8 cellular contexts compared by ENCODE assay signal in the genomic region with DNA sequence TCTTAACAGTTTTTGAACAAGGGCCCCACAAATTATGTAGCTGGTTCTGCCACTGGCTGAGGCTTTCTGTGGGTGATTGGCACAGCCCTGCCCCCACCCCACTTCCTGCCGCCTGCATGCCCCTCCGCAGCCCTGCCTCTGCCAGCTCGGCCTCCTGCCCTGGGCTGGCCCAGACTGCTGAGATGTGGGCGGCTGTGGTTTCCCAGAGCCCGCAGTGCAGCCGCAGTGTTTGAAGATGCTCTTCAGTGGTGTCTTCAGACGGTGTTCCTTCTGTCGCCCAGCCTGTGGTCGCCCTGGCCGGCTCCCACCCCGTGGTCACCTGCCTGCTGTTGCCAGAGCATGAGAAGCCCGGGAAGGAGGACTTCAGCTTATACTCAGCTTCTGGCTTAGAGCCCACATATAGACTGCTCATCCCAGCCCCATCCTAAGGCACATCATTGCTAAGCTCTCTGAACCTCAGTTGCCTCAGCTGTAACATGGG.
A peak's percentile ranks its signal among the peaks of the same experiment; 100 is the strongest.
DNase-seq lines count a peak whose midpoint lies in the region; FAIRE-seq and TF ChIP-seq lines count a peak whose summit lies in the region.

No MANE protein-coding gene starts in this region.

- CTCF ChIA-PET in activated CD4-positive, alpha-beta memory T cell treated with anti-CD3 and anti-CD28 coated beads for 36 hours (lab: Charles Lee), result interaction anchor here (0.6 to 0.7 kb wide), 2 partner anchors 150 to 203 kb away, joined by 3 read pairs; no protein-coding TSS in a partner anchor

- intact Hi-C loops in activated CD4-positive, alpha-beta memory T cell treated with anti-CD3 and anti-CD28 coated beads for 36 hours (cut with micrococcal nuclease), result no loop called here

- H3K4me3 Mint-ChIP-seq in activated CD4-positive, alpha-beta memory T cell treated with anti-CD3 and anti-CD28 coated beads for 36 hours, result no peak overlapping the region
- H3K4me3 Mint-ChIP-seq in endothelial cell (ENCODE audit: unreplicated experiment), result no peak overlapping the region

- no peak for TF ChIP-seq POLR2A in GM12892 (IDR thresholded peaks at IDR 0.05; ENCODE audit: low read depth, low read length)

- no peaks in the 10 kb centered on the region for H3K9me3 Mint-ChIP-seq in activated CD4-positive, alpha-beta memory T cell treated with anti-CD3 and anti-CD28 coated beads for 36 hours
- H3K9me3 Mint-ChIP-seq in endothelial cell (ENCODE audit: unreplicated experiment), result no peaks in the 10 kb centered on the region

- POLR2A ChIA-PET in activated CD4-positive, alpha-beta memory T cell treated with anti-CD3 and anti-CD28 coated beads for 36 hours (lab: Charles Lee), result no interaction called here

- no peak for TF ChIP-seq CTCF in endothelial cell (IDR thresholded peaks at IDR 0.05; ENCODE audit: unreplicated experiment)

- peaks cover 25% of the 10 kb centered on the region for H3K4me1 Mint-ChIP-seq in activated CD4-positive, alpha-beta memory T cell treated with anti-CD3 and anti-CD28 coated beads for 36 hours (ENCODE audit: low read depth)
- H3K4me1 Mint-ChIP-seq in endothelial cell (ENCODE audit: unreplicated experiment), result peaks cover 4% of the 10 kb centered on the region

- H3K36me3 Mint-ChIP-seq in activated CD4-positive, alpha-beta memory T cell treated with anti-CD3 and anti-CD28 coated beads for 36 hours, result no peaks in the 10 kb centered on the region
- no peaks in the 10 kb centered on the region for H3K36me3 Mint-ChIP-seq in endothelial cell (ENCODE audit: low read depth, unreplicated experiment)

- peak; percentile 29 for DNase-seq in SKM-1 treated with dmso at 0.1 percent for 144 hours (lab: John Stamatoyannopoulos, UW; ENCODE audit: unreplicated experiment)
- DNase-seq in SKM-1 (lab: John Stamatoyannopoulos, UW; ENCODE audit: unreplicated experiment), result no peak
- DNase-seq in activated CD4-positive, alpha-beta memory T cell treated with anti-CD3 and anti-CD28 coated beads for 36 hours, result peak; percentile 80
- peak; percentile 20 for DNase-seq in foreskin melanocyte
- DNase-seq in stimulated activated CD8-positive, alpha-beta memory T cell treated with anti-CD3 and anti-CD28 coated beads, Interleukin-15, amount 100 ng/mL, for 48 hours (ENCODE audit: low read depth in 2 of 2), result peak; percentile 56 to 57
- no peak for DNase-seq in GM12892 (ENCODE audit: insufficient read length)
- DNase-seq in endothelial cell (ENCODE audit: low spot score), result no peak
- no peak for DNase-seq in DMS 273 (lab: John Stamatoyannopoulos, UW; ENCODE audit: unreplicated experiment)

- no peaks in the 10 kb centered on the region for H3K27me3 Mint-ChIP-seq in activated CD4-positive, alpha-beta memory T cell treated with anti-CD3 and anti-CD28 coated beads for 36 hours
- H3K27me3 Mint-ChIP-seq in endothelial cell (ENCODE audit: unreplicated experiment), result peaks cover 4% of the 10 kb centered on the region

- FAIRE-seq in GM12892 (lab: Jason Lieb, UNC), result no peak

- H3K27ac Mint-ChIP-seq in activated CD4-positive, alpha-beta memory T cell treated with anti-CD3 and anti-CD28 coated beads for 36 hours, result no peak overlapping the region
- no peak overlapping the region for H3K27ac Mint-ChIP-seq in endothelial cell (ENCODE audit: unreplicated experiment)

Comparison
In these comparisons a context has a peak if more than half of its experiments do, and no peak if none do; other contexts are left out.
1. DNase-seq: peak in SKM-1 treated with dmso at 0.1 percent for 144 hours (single experiment), activated CD4-positive, alpha-beta memory T cell treated with anti-CD3 and anti-CD28 coated beads for 36 hours (single experiment), foreskin melanocyte (single experiment) and stimulated activated CD8-positive, alpha-beta memory T cell treated with anti-CD3 and anti-CD28 coated beads, Interleukin-15, amount 100 ng/mL, for 48 hours (2 of 2); none in SKM-1 (single experiment), GM12892 (single experiment), endothelial cell (single experiment) and DMS 273 (single experiment).